ENCODE assay signal across 9 cellular contexts in the genomic region with DNA sequence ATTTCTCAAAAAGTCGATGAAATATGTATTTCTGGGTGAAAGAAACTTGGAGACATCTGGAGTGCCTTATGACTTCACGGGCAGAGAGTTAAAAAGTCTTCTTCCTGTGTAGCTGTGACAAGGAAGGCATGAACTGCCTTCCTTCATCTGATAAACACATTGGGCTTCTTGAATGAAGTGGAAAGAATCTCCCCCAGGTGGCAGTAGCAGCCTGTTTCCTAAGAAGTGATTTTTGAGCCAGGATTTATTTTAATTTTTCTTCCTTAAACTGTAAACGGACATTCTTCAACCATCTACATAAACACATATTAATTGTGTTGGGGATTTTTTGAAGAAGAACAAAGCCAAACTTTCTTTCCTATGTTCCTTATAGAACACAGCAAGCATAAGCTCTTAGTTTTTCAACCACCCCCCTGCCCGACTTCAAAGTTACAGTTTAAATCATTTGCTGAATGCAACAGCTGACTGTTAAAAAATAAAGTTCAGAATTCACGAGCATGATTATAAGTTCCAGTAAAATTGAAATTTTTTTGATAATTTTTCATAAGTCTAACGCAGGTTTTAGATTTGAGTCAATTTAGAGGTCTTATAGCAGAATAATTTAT. TPM values are rescaled to one million over a fixed set of nuclear protein-coding genes. Genes with fewer than 3 reads are reported as not detected.
DNase-seq lines count a peak whose midpoint lies in the region; ATAC-seq, FAIRE-seq and TF ChIP-seq lines count a peak whose summit lies in the region.
"Had no signal": no experiment of that assay in that cellular context is flagged by ENCODE, and none has a peak within 500 bp of the region (broad histone marks: within the 10 kb centered on the region; RNA-seq: fewer than 3 reads in every experiment).

No MANE protein-coding gene starts in this region.

- H3K27ac Mint-ChIP-seq in nephron progenitor cell = no peak overlapping the region

- H3K4me3 Mint-ChIP-seq in nephron progenitor cell = no peak overlapping the region

- peak; percentile 90 for ATAC-seq in GM19351 (IDR thresholded peaks at IDR 0.05; ENCODE audit: unreplicated experiment)
- ATAC-seq in HG03565 (IDR thresholded peaks at IDR 0.05; ENCODE audit: unreplicated experiment) = peak; percentile 76
- ATAC-seq in aorta (ENCODE audit: low FRiP score) = no peak

- FAIRE-seq in RCC 7860 (lab: Jason Lieb, UNC) = peak; percentile 57
- FAIRE-seq in endometrium (lab: Jason Lieb, UNC) = peak; percentile 94

- H3K4me3 ChIP-seq in aorta (ENCODE audit: low read length in 2 of 2) = no peak overlapping the region
- H3K4me3 ChIP-seq: BLaER1 had no signal

- intact Hi-C loops in aorta (cut with DNase I) = loop anchor here (2.0 to 10.0 kb wide), 8 partner anchors 52 to 528 kb away; a partner anchor contains a TSS

- TF ChIP-seq CTCF in nephron progenitor cell (IDR thresholded peaks at IDR 0.05) = peak; percentile 73

- no peak overlapping the region for H3K27ac ChIP-seq in aorta (ENCODE audit: low read depth in 1 of 2, low read length in 2 of 2)
- H3K27ac ChIP-seq: BLaER1 had no signal

- no peaks in the 10 kb centered on the region for H3K36me3 ChIP-seq in aorta (ENCODE audit: control insufficient read depth in 1 of 2, insufficient read depth in 2 of 2, low read length in 1 of 2)
- H3K36me3 ChIP-seq: BLaER1 had no signal

- H3K27me3 Mint-ChIP-seq in nephron progenitor cell (ENCODE audit: low read depth, poor library complexity) = no peaks in the 10 kb centered on the region

- 12 to 15% methylated on average over 6 of the region's 6 CpGs for WGBS in aorta, 2 donors

- no peaks in the 10 kb centered on the region for H3K9me3 ChIP-seq in aorta (ENCODE audit: control insufficient read depth, low read length)
- H3K9me3 ChIP-seq: BLaER1 had no signal

- H3K36me3 Mint-ChIP-seq in nephron progenitor cell (ENCODE audit: low read depth) = no peaks in the 10 kb centered on the region

- H3K4me1 Mint-ChIP-seq in nephron progenitor cell = peaks cover 29% of the 10 kb centered on the region

- no peaks in the 10 kb centered on the region for H3K27me3 ChIP-seq in aorta (ENCODE audit: control insufficient read depth in 1 of 2, insufficient read depth in 2 of 2, low read length in 1 of 2)
- H3K27me3 ChIP-seq: BLaER1 had no signal

- peaks cover 0 to 10% of the 10 kb centered on the region in 2 donors for H3K4me1 ChIP-seq in aorta (ENCODE audit: control insufficient read depth in 1 of 2, insufficient read depth in 2 of 2, low read length in 2 of 2)
- H3K4me1 ChIP-seq: BLaER1 had no signal

- peak; percentile 17 for DNase-seq in NCI-H1092 treated with DMSO at 0.1 percent for 48 hours (lab: John Stamatoyannopoulos, UW)
- no peak for DNase-seq in NCI-H1092 (lab: John Stamatoyannopoulos, UW)
- DNase-seq in RCC 7860 (ENCODE audit: low spot score) = peak; percentile 39
- peak; percentile 28 for DNase-seq in nephron progenitor cell
- DNase-seq in aorta = no peak

- no peaks in the 10 kb centered on the region for H3K9me3 Mint-ChIP-seq in nephron progenitor cell

RNA-seq across cellular contexts. Expression of a gene that starts 1.0 kb away (rescaled TPM):
- total RNA-seq in aorta = not detected
- polyA plus RNA-seq in aorta = 10 to 100 TPM in 1 of 2 donors, not detected in 1; 11.8 TPM

RNA-seq across cellular contexts. Expression of a gene that starts 53.2 kb away (rescaled TPM):
- total RNA-seq in aorta = 10 to 100 TPM; 39.3 to 45.6 TPM
- 10 to 100 TPM; 30.2 to 38.6 TPM for polyA plus RNA-seq in aorta

RNA-seq across cellular contexts. Expression of a gene that starts 53.5 kb away (rescaled TPM):
- 10 to 100 TPM; 46.8 to 64.1 TPM for total RNA-seq in aorta
- 10 to 100 TPM in 1 of 2 donors, 1 to 10 TPM in 1; 8.3 to 15.4 TPM for polyA plus RNA-seq in aorta

Comparison
In these comparisons a context has a peak if more than half of its experiments do, and no peak if none do; other contexts are left out.
1. DNase-seq: peak in NCI-H1092 treated with DMSO at 0.1 percent for 48 hours (single experiment), RCC 7860 (single experiment) and nephron progenitor cell (single experiment); none in NCI-H1092 (single experiment) and aorta (0 of 2).